1 cellular context compared by ENCODE assay signal in genomic region chr7:30877010-30877740, GRCh38.
TF ChIP-seq lines count a peak whose summit lies in the region.

No MANE protein-coding gene starts in this region.

TF ChIP-seq in IMR-90, 13 proteins besides CTCF, POLR2A, EP300 and RAD21 (continued from another document):
- no peak for TF ChIP-seq MAZ (IDR thresholded peaks at IDR 0.05; ENCODE audit: borderline replicate concordance, low read depth, low read length)
TF ChIP-seq in IMR-90: peak in this region for 0.
